Comparison of ENCODE assay signal across 24 cellular contexts in genomic region chr7:13148548-13148947, GRCh38.
"Had no signal": no experiment of that assay in that cellular context is flagged by ENCODE, and none has a peak within 500 bp of the region (broad histone marks: within the 10 kb centered on the region; RNA-seq: fewer than 3 reads in every experiment).

No MANE protein-coding gene starts in this region.

- H3K36me3 Mint-ChIP-seq: naive thymus-derived CD4-positive, alpha-beta T cell had no signal

- H3K4me1 ChIP-seq: colonic mucosa, esophagus squamous epithelium, left lung, lower lobe of right lung had no signal

- H3K36me3 ChIP-seq: colonic mucosa, esophagus squamous epithelium, gastrocnemius medialis, heart right ventricle, left lung, lower lobe of right lung had no signal

- H3K4me3 Mint-ChIP-seq: dendritic cell treated with granulocyte-macrophage colony-stimulating factor and Interleukin-4, amounts not matched to agents 40 ng/mL and 50 ng/mL, for 4 days; effector memory CD8-positive, alpha-beta T cell; endodermal cell; naive thymus-derived CD4-positive, alpha-beta T cell had no signal

- DNase-seq: colonic mucosa; cortex of kidney; effector CD8-positive, alpha-beta T cell; effector memory CD8-positive, alpha-beta T cell; endodermal cell; erythroblast; esophagus squamous epithelium; foreskin fibroblast; foreskin melanocyte; gastrocnemius medialis; glutamatergic neuron; head of caudate nucleus; heart right ventricle; hippocampal formation; left cardiac atrium; left lung; left ventricle myocardium superior; lower lobe of right lung; mesenchymal stem cell; midbrain; naive thymus-derived CD4-positive, alpha-beta T cell had no signal

- ATAC-seq: effector memory CD8-positive, alpha-beta T cell; esophagus mucosa; gastrocnemius medialis; heart right ventricle; left cardiac atrium; left lung; left ventricle myocardium superior; lower lobe of right lung; naive thymus-derived CD4-positive, alpha-beta T cell had no signal

- H3K27me3 ChIP-seq: colonic mucosa, gastrocnemius medialis, heart right ventricle, left lung had no signal

- H3K9me3 ChIP-seq: colonic mucosa, esophagus squamous epithelium, gastrocnemius medialis, heart right ventricle, left lung, lower lobe of right lung had no signal

- H3K27ac ChIP-seq: colonic mucosa, epithelial cell of prostate, esophagus squamous epithelium, gastrocnemius medialis, heart right ventricle, left lung, lower lobe of right lung had no signal

- H3K9me3 Mint-ChIP-seq: dendritic cell treated with granulocyte-macrophage colony-stimulating factor and Interleukin-4, amounts not matched to agents 40 ng/mL and 50 ng/mL, for 4 days; effector memory CD8-positive, alpha-beta T cell; endodermal cell; naive thymus-derived CD4-positive, alpha-beta T cell had no signal

- H3K27ac Mint-ChIP-seq: dendritic cell treated with granulocyte-macrophage colony-stimulating factor and Interleukin-4, amounts not matched to agents 40 ng/mL and 50 ng/mL, for 4 days; effector memory CD8-positive, alpha-beta T cell; endodermal cell; naive thymus-derived CD4-positive, alpha-beta T cell had no signal

- H3K4me3 ChIP-seq: colonic mucosa, esophagus squamous epithelium, gastrocnemius medialis, heart right ventricle, left lung, lower lobe of right lung had no signal
